8 cellular contexts compared by ENCODE assay signal in the genomic region with DNA sequence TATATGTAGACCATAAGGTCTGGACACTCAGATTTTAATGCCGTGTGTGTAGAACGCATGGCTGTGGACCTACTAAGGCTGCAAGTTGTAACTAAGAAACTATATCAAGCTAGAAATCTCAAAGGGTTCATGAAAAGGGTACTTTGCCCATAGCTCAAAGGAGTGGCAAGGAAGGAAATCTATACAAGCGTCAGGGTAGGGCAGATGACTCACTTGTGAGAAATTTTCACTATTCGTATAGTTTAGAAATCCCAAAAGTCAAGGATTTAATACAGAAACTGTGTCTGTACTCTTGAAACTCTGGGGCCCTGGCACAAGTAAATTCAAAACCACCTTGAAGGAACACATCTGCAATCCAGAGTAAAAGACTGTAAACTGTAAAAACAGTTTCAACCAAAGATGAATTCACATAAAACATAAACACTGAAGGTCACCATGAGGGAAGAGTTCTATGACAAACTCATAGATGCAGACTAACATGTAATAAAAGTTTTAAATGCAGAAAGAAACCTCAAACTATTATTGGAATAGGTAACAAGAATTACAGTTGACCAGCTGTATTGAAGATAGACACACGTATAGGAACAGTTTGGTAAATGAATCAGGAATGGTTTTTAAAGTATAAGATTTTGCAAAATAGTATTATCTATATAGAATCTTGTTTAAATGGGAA.
DNase-seq lines count a peak whose midpoint lies in the region; ATAC-seq, FAIRE-seq and TF ChIP-seq lines count a peak whose summit lies in the region.
"Not testable (repeated sequence)": the region's sequence is repeated elsewhere in the genome, so short reads cannot be mapped to it uniquely, and the experiment has no call there.

No MANE protein-coding gene starts in this region.

- not testable (repeated sequence) for TF ChIP-seq POLR2A in A549 (IDR thresholded peaks at IDR 0.05; ENCODE audit: low read length); gastrocnemius medialis (IDR thresholded peaks at IDR 0.05)

- H3K4me1 ChIP-seq in A549, result peaks cover 42% of the 10 kb centered on the region
- H3K4me1 ChIP-seq in hepatocyte (ENCODE audit: insufficient read depth), result not testable (repeated sequence)
- peaks cover 32 to 34% of the 10 kb centered on the region in 2 donors for H3K4me1 ChIP-seq in gastrocnemius medialis

- H3K36me3 ChIP-seq in hepatocyte (replicated peaks; ENCODE audit: insufficient read depth, low read depth), result not testable (repeated sequence)
- peaks cover 0 to 11% of the 10 kb centered on the region in 2 donors for H3K36me3 ChIP-seq in gastrocnemius medialis

- intact Hi-C loops in gastrocnemius medialis (cut with DNase I; ENCODE audit: low total_unique reads), result not testable (repeated sequence)

- not testable (repeated sequence) for H4K20me1 ChIP-seq in hepatocyte (ENCODE audit: insufficient read depth, poor library complexity, severe bottlenecking)

- CTCF ChIA-PET in A549 (lab: Yijun Ruan, JAX), result interaction anchor here (0.6 kb wide), 1 partner anchor 86 kb away, joined by 3 read pairs; no protein-coding TSS in a partner anchor

- H3K27ac ChIP-seq in A549, result peak overlapping the region; percentile 70 to 82
- H3K27ac ChIP-seq in hepatocyte, result peak overlapping the region; percentile 85
- H3K27ac ChIP-seq in gastrocnemius medialis, result peak overlapping the region; percentile 24 to 81 (median 34)

- H3K79me2 ChIP-seq in hepatocyte, result not testable (repeated sequence)

- H3K4me3 ChIP-seq in A549; astrocyte of the spinal cord (ENCODE audit: low read depth, low read length); hepatocyte; gastrocnemius medialis: not testable (repeated sequence)

- H3K27me3 ChIP-seq in hepatocyte, gastrocnemius medialis: not testable (repeated sequence)

- not testable (repeated sequence) for H3K9me2 ChIP-seq in hepatocyte (replicated peaks; ENCODE audit: insufficient read depth)

- FAIRE-seq in A549 (lab: Jason Lieb, UNC), result not testable (repeated sequence)

- 16% methylated on average over 5 of the region's 5 CpGs for WGBS in A549 (ENCODE audit: missing lambda C conversion rate)
- WGBS in hepatocyte (ENCODE audit: low lambda C conversion rate, missing lambda C conversion rate), result 63% methylated on average over 5 of the region's 5 CpGs

- TF ChIP-seq EP300 in A549 (IDR thresholded peaks at IDR 0.05); Ishikawa (IDR thresholded peaks at IDR 0.05; ENCODE audit: borderline replicate concordance): not testable (repeated sequence)

- not testable (repeated sequence) for H2AFZ ChIP-seq in hepatocyte

- in situ Hi-C loops in astrocyte of the spinal cord (cut with HindIII; ENCODE audit: low sequenced_read_pairs), result not testable (repeated sequence)
- in situ Hi-C loops in gastrocnemius medialis (cut with MboI; ENCODE audit: low sequenced_read_pairs in 4 of 4), result loop anchor here in 1 of 4 donors (25.0 kb wide), 1 partner anchor 119 kb away; a partner anchor contains a TSS

- TF ChIP-seq RAD21 in A549 (conservative IDR thresholded peaks at IDR 0.05 in 1 of 2, IDR thresholded peaks at IDR 0.05 in 1 of 2); Ishikawa (IDR thresholded peaks at IDR 0.05; ENCODE audit: low read depth): not testable (repeated sequence)

- DNase-seq in A549 (ENCODE audit: low read depth in 1 of 2, low spot score in 1 of 2), result peak; percentile 23 to 74
- peak; percentile 55 for DNase-seq in GM03348 (ENCODE audit: low spot score)
- peak; percentile 52 for DNase-seq in astrocyte of the spinal cord (ENCODE audit: low read depth, low spot score)
- DNase-seq in hepatocyte (ENCODE audit: low spot score), result peak; percentile 23
- DNase-seq in gastrocnemius medialis, result not testable (repeated sequence)

- peak overlapping the region; percentile 72 for H3K4me2 ChIP-seq in A549
- not testable (repeated sequence) for H3K4me2 ChIP-seq in hepatocyte

- H3K9me3 ChIP-seq in A549; hepatocyte (ENCODE audit: low read depth); gastrocnemius medialis: not testable (repeated sequence)

- not testable (repeated sequence) for TF ChIP-seq CTCF in A549 (IDR thresholded peaks at IDR 0.05); astrocyte of the spinal cord (IDR thresholded peaks at IDR 0.05; ENCODE audit: low read depth, low read length); hepatocyte (IDR thresholded peaks at IDR 0.05; ENCODE audit: poor library complexity); gastrocnemius medialis (IDR thresholded peaks at IDR 0.05 in 4 of 5, conservative IDR thresholded peaks at IDR 0.05 in 1 of 5)

- POLR2A ChIA-PET in A549 (lab: Yijun Ruan, JAX), result not testable (repeated sequence)

- peak; percentile 80 to 90 for ATAC-seq in A549
- ATAC-seq in SK-N-SH treated with all-trans-retinoic acid at 6 μM for 48 hours, result peak; percentile 59
- peak; percentile 77 for ATAC-seq in esophagus mucosa
- not testable (repeated sequence) for ATAC-seq in gastrocnemius medialis

TF ChIP-seq in A549, 52 proteins besides CTCF, POLR2A, EP300 and RAD21:
- TF ChIP-seq FOSL2 (IDR thresholded peaks at IDR 0.05) (peak; percentile 38; the same call in 1 of the 2 replicates), FOSL2 (CRISPR knock-in tag; IDR thresholded peaks at IDR 0.05) (peak; percentile 79), GATA3 (IDR thresholded peaks at IDR 0.05; ENCODE audit: borderline replicate concordance) (peak; percentile 36; the same call in 1 of the 2 replicates)

TF ChIP-seq in Ishikawa, 13 proteins besides CTCF, POLR2A, EP300 and RAD21:
- 0 out of 2 replicates have a peak, but pooled peaks have one; percentile 20 for TF ChIP-seq TEAD4 (IDR thresholded peaks at IDR 0.05)
TF ChIP-seq in Ishikawa: peak in this region for 1; not testable (repeated sequence) for 12.

Comparison
In these comparisons a context has a peak if more than half of its experiments do, and no peak if none do; other contexts are left out.
1. H3K27ac ChIP-seq: peak in every context shown above with its lines; median percentile 85 in hepatocyte; 76 in A549; 34 in gastrocnemius medialis.